ENCODE assay signal across 9 cellular contexts in the genomic region with DNA sequence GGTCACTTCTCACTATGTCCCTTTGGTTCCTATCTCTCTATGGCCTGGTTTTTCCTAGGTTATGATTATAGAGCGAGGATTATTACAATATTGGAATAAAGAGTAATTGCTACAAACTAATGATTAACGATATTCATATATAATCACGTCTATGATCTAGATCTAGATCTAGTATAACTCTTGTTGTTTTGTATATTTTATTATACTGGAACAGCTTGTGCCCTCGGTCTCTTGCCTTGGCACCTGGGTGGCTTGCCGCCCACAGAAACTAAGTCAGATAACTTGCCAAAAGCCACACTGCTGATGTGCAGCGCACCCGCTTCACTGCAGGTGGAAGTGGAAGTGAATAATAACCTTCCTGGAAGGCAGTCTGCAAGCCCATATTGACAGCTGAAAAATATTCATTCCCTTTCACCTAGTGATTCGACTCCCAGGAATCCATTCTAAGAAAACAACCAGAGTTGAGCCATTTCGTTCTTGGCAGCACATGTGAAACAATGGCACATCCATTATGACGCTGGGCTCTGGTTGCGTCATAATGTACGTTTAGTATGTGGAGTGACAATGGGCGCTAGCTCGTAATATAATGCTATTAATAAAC. TPM values are rescaled to one million over a fixed set of nuclear protein-coding genes. Genes with fewer than 3 reads are reported as not detected.
DNase-seq lines count a peak whose midpoint lies in the region; ATAC-seq and TF ChIP-seq lines count a peak whose summit lies in the region.
"Had no signal": no experiment of that assay in that cellular context is flagged by ENCODE, and none has a peak within 500 bp of the region (broad histone marks: within the 10 kb centered on the region; RNA-seq: fewer than 3 reads in every experiment).

No MANE protein-coding gene starts in this region.

- H3K4me3 Mint-ChIP-seq in CD4-positive, CD25-positive, alpha-beta regulatory T cell, result peak overlapping the region; percentile 85 to 97 (median 89)
- H3K4me3 Mint-ChIP-seq in WTC11, result peak overlapping the region; percentile 82

- H3K9me3 Mint-ChIP-seq in CD4-positive, CD25-positive, alpha-beta regulatory T cell, result no peaks in the 10 kb centered on the region
- no peaks in the 10 kb centered on the region for H3K9me3 Mint-ChIP-seq in WTC11

- peaks cover 9 to 20% (median 14%) of the 10 kb centered on the region in 4 donors for H3K4me1 Mint-ChIP-seq in CD4-positive, CD25-positive, alpha-beta regulatory T cell
- H3K4me1 Mint-ChIP-seq in WTC11, result peaks cover 18% of the 10 kb centered on the region

- H3K4me1 ChIP-seq in CD4-positive, CD25-positive, alpha-beta regulatory T cell (ENCODE audit: control insufficient read depth, insufficient read depth, low read length, poor library complexity, severe bottlenecking), result peaks cover 17% of the 10 kb centered on the region

- no peaks in the 10 kb centered on the region for H3K36me3 ChIP-seq in CD4-positive, CD25-positive, alpha-beta regulatory T cell (ENCODE audit: control insufficient read depth, insufficient read depth, low read length)

- no peaks in the 10 kb centered on the region for H3K36me3 Mint-ChIP-seq in CD4-positive, CD25-positive, alpha-beta regulatory T cell
- no peaks in the 10 kb centered on the region for H3K36me3 Mint-ChIP-seq in WTC11

- no peaks in the 10 kb centered on the region for H3K9me3 ChIP-seq in CD4-positive, CD25-positive, alpha-beta regulatory T cell (ENCODE audit: control insufficient read depth in 2 of 2, low read length in 2 of 2)

- peaks cover 4% of the 10 kb centered on the region for H3K27me3 ChIP-seq in CD4-positive, CD25-positive, alpha-beta regulatory T cell (ENCODE audit: control insufficient read depth, insufficient read depth, low read length)

- DNase-seq in CD4-positive, CD25-positive, alpha-beta regulatory T cell, result peak in 2 of 3 donors; percentile 34 to 52
- DNase-seq in WTC11 (ENCODE audit: low spot score), result no peak
- peak; percentile 98 for DNase-seq in fibroblast of mammary gland (ENCODE audit: low read depth)
- DNase-seq in non-pigmented ciliary epithelial cell (ENCODE audit: low read depth), result peak; percentile 57
- no peak for DNase-seq in iPS-NIHi11 (ENCODE audit: low spot score)
- no peak for DNase-seq in midbrain (lab: John Stamatoyannopoulos, UW)

- peak overlapping the region; percentile 73 for H3K27ac ChIP-seq in CD4-positive, CD25-positive, alpha-beta regulatory T cell (ENCODE audit: insufficient read depth, low read length, poor library complexity, severe bottlenecking)

- H3K27ac Mint-ChIP-seq in CD4-positive, CD25-positive, alpha-beta regulatory T cell, result peak overlapping the region; percentile 89 to 95 (median 92)
- H3K27ac Mint-ChIP-seq in WTC11, result no peak overlapping the region

- TF ChIP-seq EP300 in Ishikawa (IDR thresholded peaks at IDR 0.05; ENCODE audit: borderline replicate concordance), result no peak

- CTCF ChIA-PET in WTC11 (lab: Charles Lee), result interaction anchor here (0.8 to 4.2 kb wide), 9 partner anchors 11 to 113 kb away, joined by 3 to 33 read pairs (median 9); no protein-coding TSS in a partner anchor

- H3K4me3 ChIP-seq in CD4-positive, CD25-positive, alpha-beta regulatory T cell (ENCODE audit: low read depth, low read length), result peak overlapping the region; percentile 88
- H3K4me3 ChIP-seq in fibroblast of mammary gland (ENCODE audit: control insufficient read depth, low read depth, low read length), result peak overlapping the region; percentile 51

- POLR2A ChIA-PET in WTC11 (lab: Charles Lee), result interaction anchor here (0.8 kb wide), 1 partner anchor 18 kb away, joined by 3 read pairs; no protein-coding TSS in a partner anchor

- H3K27me3 Mint-ChIP-seq in CD4-positive, CD25-positive, alpha-beta regulatory T cell, result peaks cover 29% of the 10 kb centered on the region
- peaks cover 50% of the 10 kb centered on the region for H3K27me3 Mint-ChIP-seq in WTC11 (ENCODE audit: low read depth)

- ATAC-seq in CD4-positive, CD25-positive, alpha-beta regulatory T cell (ENCODE audit: low read depth in 2 of 2), result no peak
- no peak for ATAC-seq in WTC11
- ATAC-seq in GM19328 (IDR thresholded peaks at IDR 0.05; ENCODE audit: unreplicated experiment), result no peak

- TF ChIP-seq CTCF in WTC11 (IDR thresholded peaks at IDR 0.05), result peak; percentile 3; the same call in 1 of the 2 replicates
- TF ChIP-seq CTCF in fibroblast of mammary gland (conservative IDR thresholded peaks at IDR 0.05; ENCODE audit: control insufficient read depth, insufficient read depth, low read depth, low read length), result no peak

- no peak for TF ChIP-seq RAD21 in Ishikawa (IDR thresholded peaks at IDR 0.05; ENCODE audit: low read depth)

TF ChIP-seq in Ishikawa, 13 proteins besides CTCF, POLR2A, EP300 and RAD21:
- TF ChIP-seq ZBTB7A (IDR thresholded peaks at IDR 0.05; ENCODE audit: low read depth), result no peak
- TF ChIP-seq, protein P1, sequence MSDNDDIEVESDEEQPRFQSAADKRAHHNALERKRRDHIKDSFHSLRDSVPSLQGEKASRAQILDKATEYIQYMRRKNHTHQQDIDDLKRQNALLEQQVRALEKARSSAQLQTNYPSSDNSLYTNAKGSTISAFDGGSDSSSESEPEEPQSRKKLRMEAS (IDR thresholded peaks at IDR 0.05), result no peak
- peak; percentile 43 for TF ChIP-seq CEBPB (IDR thresholded peaks at IDR 0.05)

TF ChIP-seq in WTC11, 78 proteins besides CTCF, POLR2A, EP300 and RAD21 (continues in another document):
- no peak for TF ChIP-seq NR1H2 (CRISPR knock-in tag; IDR thresholded peaks at IDR 0.05)
- TF ChIP-seq ZNF263 (CRISPR knock-in tag; IDR thresholded peaks at IDR 0.05; ENCODE audit: low read depth), result no peak
- no peak for TF ChIP-seq RORB (CRISPR knock-in tag; IDR thresholded peaks at IDR 0.05)
- TF ChIP-seq, protein P2, sequence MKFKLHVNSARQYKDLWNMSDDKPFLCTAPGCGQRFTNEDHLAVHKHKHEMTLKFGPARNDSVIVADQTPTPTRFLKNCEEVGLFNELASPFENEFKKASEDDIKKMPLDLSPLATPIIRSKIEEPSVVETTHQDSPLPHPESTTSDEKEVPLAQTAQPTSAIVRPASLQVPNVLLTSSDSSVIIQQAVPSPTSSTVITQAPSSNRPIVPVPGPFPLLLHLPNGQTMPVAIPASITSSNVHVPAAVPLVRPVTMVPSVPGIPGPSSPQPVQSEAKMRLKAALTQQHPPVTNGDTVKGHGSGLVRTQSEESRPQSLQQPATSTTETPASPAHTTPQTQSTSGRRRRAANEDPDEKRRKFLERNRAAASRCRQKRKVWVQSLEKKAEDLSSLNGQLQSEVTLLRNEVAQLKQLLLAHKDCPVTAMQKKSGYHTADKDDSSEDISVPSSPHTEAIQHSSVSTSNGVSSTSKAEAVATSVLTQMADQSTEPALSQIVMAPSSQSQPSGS (CRISPR knock-in tag; IDR thresholded peaks at IDR 0.05; ENCODE audit: borderline replicate concordance, low read depth), result no peak
- no peak for TF ChIP-seq ZNF671 (CRISPR knock-in tag; IDR thresholded peaks at IDR 0.05)
- no peak for TF ChIP-seq FOXK1 (CRISPR knock-in tag; IDR thresholded peaks at IDR 0.05)
- TF ChIP-seq, protein P3, sequence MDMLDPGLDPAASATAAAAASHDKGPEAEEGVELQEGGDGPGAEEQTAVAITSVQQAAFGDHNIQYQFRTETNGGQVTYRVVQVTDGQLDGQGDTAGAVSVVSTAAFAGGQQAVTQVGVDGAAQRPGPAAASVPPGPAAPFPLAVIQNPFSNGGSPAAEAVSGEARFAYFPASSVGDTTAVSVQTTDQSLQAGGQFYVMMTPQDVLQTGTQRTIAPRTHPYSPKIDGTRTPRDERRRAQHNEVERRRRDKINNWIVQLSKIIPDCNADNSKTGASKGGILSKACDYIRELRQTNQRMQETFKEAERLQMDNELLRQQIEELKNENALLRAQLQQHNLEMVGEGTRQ (CRISPR knock-in tag; IDR thresholded peaks at IDR 0.05), result no peak
- no peak for TF ChIP-seq ZNF121 (CRISPR knock-in tag; IDR thresholded peaks at IDR 0.05)
- TF ChIP-seq, protein P4, sequence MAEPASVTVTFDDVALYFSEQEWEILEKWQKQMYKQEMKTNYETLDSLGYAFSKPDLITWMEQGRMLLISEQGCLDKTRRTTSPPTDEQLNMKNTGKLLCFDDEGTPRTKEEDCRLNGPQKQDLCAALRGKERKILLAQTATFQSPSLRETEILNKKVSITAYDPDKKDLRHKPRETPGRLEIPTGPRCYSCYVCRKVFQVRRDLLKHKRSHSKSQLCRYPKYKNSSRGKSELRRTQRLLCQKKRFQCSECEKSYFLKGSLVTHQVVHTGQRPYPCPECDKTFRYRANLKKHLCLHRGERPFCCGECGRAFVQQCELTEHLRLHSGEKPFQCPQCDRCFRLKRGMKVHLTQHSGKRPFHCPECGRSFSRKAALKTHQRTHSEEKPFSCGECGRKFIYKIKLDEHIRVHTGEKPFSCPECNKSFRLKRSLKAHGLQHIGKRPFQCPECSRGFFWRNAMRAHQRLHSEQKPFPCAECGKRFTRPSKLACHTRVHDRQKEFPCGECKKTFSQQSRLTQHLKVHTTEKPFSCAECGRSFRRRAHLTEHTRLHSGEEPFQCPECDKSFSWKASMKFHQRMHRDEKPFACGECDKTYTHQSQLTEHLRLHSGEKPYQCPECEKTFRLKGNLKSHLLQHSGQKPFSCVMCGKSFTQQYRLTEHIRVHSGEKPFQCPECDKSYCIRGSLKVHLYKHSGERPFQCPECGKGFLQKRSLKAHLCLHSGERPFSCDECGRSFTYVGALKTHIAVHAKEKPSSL (CRISPR knock-in tag; conservative IDR thresholded peaks at IDR 0.05), result no peak
- no peak for TF ChIP-seq ZNF138 (CRISPR knock-in tag; conservative IDR thresholded peaks at IDR 0.05)
- TF ChIP-seq, protein P5, sequence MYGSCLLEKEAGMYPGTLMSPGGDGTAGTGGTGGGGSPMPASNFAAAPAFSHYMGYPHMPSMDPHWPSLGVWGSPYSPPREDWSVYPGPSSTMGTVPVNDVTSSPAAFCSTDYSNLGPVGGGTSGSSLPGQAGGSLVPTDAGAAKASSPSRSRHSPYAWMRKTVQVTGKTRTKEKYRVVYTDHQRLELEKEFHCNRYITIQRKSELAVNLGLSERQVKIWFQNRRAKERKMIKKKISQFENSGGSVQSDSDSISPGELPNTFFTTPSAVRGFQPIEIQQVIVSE (CRISPR knock-in tag; IDR thresholded peaks at IDR 0.05; ENCODE audit: borderline replicate concordance), result no peak
- TF ChIP-seq TP53 (CRISPR knock-in tag; IDR thresholded peaks at IDR 0.05), result no peak
- no peak for TF ChIP-seq NFATC4 (CRISPR knock-in tag; IDR thresholded peaks at IDR 0.05)
- no peak for TF ChIP-seq ZBTB21 (CRISPR knock-in tag; IDR thresholded peaks at IDR 0.05; ENCODE audit: borderline replicate concordance)
- TF ChIP-seq SP1 (CRISPR knock-in tag; conservative IDR thresholded peaks at IDR 0.05), result no peak
- no peak for TF ChIP-seq TEAD4 (CRISPR knock-in tag; IDR thresholded peaks at IDR 0.05)
- TF ChIP-seq GTF2I (CRISPR knock-in tag; conservative IDR thresholded peaks at IDR 0.05), result no peak
- TF ChIP-seq RELA (CRISPR knock-in tag; IDR thresholded peaks at IDR 0.05; ENCODE audit: borderline replicate concordance), result no peak

RNA-seq across cellular contexts. Expression of a gene that starts 0.7 kb away (rescaled TPM):
- total RNA-seq in CD4-positive, CD25-positive, alpha-beta regulatory T cell, result 0.94 TPM
- under 1 TPM in 1 of 4 donors, not detected in 3; 0.09 TPM for polyA plus RNA-seq in CD4-positive, CD25-positive, alpha-beta regulatory T cell
- total RNA-seq in WTC11 (2021), result 0.39 to 0.81 TPM (median 0.80 TPM) in 3 replicates

RNA-seq across cellular contexts. Expression of a gene that starts 17.0 kb away (rescaled TPM):
- 37.8 TPM for total RNA-seq in CD4-positive, CD25-positive, alpha-beta regulatory T cell
- polyA plus RNA-seq in CD4-positive, CD25-positive, alpha-beta regulatory T cell, result 10 to 100 TPM; 30.2 to 35.4 (median 32.6) TPM
- total RNA-seq in WTC11 (2021), result 15.2 to 18.3 TPM (median 17.0 TPM) in 3 replicates

RNA-seq across cellular contexts. Expression of a gene that starts 42.0 kb away (rescaled TPM):
- total RNA-seq in CD4-positive, CD25-positive, alpha-beta regulatory T cell, result not detected
- not detected for polyA plus RNA-seq in CD4-positive, CD25-positive, alpha-beta regulatory T cell
- not detected in 3 replicates for total RNA-seq in WTC11 (2021)
- total RNA-seq: HT1080 had no signal

Comparison
In these comparisons a context has a peak if more than half of its experiments do, and no peak if none do; other contexts are left out.
1. DNase-seq: peak in CD4-positive, CD25-positive, alpha-beta regulatory T cell (2 of 3), fibroblast of mammary gland (single experiment) and non-pigmented ciliary epithelial cell (single experiment); none in WTC11 (single experiment), iPS-NIHi11 (single experiment) and midbrain (single experiment).